In the genomic region with DNA sequence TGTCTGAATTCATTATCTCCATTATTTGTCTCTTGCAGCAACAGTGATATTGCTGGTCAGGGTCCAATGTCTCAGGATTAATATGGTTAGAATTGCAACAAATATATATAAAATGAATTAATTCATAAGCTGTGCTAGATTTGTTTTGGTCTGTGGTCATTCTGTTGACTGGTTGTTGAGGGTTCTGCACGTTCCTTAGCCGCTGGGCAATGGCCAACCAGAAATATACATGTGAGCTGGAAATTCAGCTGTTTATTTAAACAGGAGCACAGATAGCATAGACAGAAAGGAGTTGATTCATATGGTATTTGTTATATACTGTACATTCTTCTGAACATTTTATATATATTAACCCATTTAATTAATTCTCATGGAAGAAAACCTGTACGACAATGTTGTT, we compare ENCODE assay signal across 20 cellular contexts.
A peak's percentile ranks its signal among the peaks of the same experiment; 100 is the strongest.
DNase-seq lines count a peak whose midpoint lies in the region; ATAC-seq and TF ChIP-seq lines count a peak whose summit lies in the region.
"Had no signal": no experiment of that assay in that cellular context is flagged by ENCODE, and none has a peak within 500 bp of the region (broad histone marks: within the 10 kb centered on the region; RNA-seq: fewer than 3 reads in every experiment).

No MANE protein-coding gene starts in this region.

- no peak overlapping the region for H3K14ac ChIP-seq in IMR-90 (replicated peaks; ENCODE audit: low read depth, low read length)

- H3K27me3 ChIP-seq in IMR-90 (ENCODE audit: control insufficient read depth, insufficient read depth, low read length) = no peaks in the 10 kb centered on the region; the same call in 1 of the 2 replicates

- CTCF ChIA-PET in IMR-90 (lab: Yijun Ruan, JAX) = no interaction called here

- no peak overlapping the region for H2AFZ ChIP-seq in IMR-90 (replicated peaks; ENCODE audit: low read length, poor library complexity)
- H2AFZ ChIP-seq: GM23338 had no signal

- H4K91ac ChIP-seq in IMR-90 (ENCODE audit: insufficient read depth, low read depth, low read length) = no peak overlapping the region

- in situ Hi-C loops in IMR-90 (cut with MboI; ENCODE audit: low sequenced_read_pairs) = no loop called here

- POLR2A ChIA-PET in IMR-90 (lab: Charles Lee; ENCODE audit: unreplicated experiment) = no interaction called here

- no peak overlapping the region for H3K9ac ChIP-seq in IMR-90 (ENCODE audit: low read depth, low read length)

- DNase-seq in IMR-90 = peak; percentile 53
- DNase-seq in epithelial cell of prostate (ENCODE audit: low read depth, low spot score) = no peak
- DNase-seq in iris pigment epithelial cell (ENCODE audit: low read depth) = peak; percentile 18
- DNase-seq in amygdala (lab: John Stamatoyannopoulos, UW) = no peak
- DNase-seq in stimulated activated CD4-positive, alpha-beta T cell treated with anti-CD3 and anti-CD28 coated beads, Interleukin-4, amount 100 ng/mL, for 1 hour = no peak
- no peak for DNase-seq in kidney glomerular epithelial cell (lab: John Stamatoyannopoulos, UW)
- DNase-seq: 8988T; ACHN; C1 segment of cervical spinal cord; Calu3; CD4-positive, alpha-beta memory T cell; COR-L47; DMS53; DMS79 treated with DMSO at 0.1 percent for 48 hours; GF-D8; H9 had no signal

- no CpG with 5 or more reads among the region's 3 CpGs for WGBS in IMR-90 (ENCODE audit: extremely low coverage in 2 of 2, insufficient read length in 1 of 2), 2 experiments

- no peak overlapping the region for H3K4ac ChIP-seq in IMR-90 (ENCODE audit: low read depth, low read length)

- no peaks in the 10 kb centered on the region for H3K9me3 Mint-ChIP-seq in stimulated activated memory B cell treated with anti-CD40 and anti-IgM and Interleukin-4, amounts not matched to agents 10 μg/mL and 1 μg/mL and 100 μg/mL, for 72 hours
- H3K9me3 Mint-ChIP-seq: CD4-positive, alpha-beta memory T cell; GM23338; H9 had no signal

- TF ChIP-seq CTCF in IMR-90 (conservative IDR thresholded peaks at IDR 0.05; ENCODE audit: low read depth, low read length) = no peak

- no peak for TF ChIP-seq POLR2A in IMR-90 (IDR thresholded peaks at IDR 0.05; ENCODE audit: low read depth, low read length)

- no peak overlapping the region for H3K23ac ChIP-seq in IMR-90 (ENCODE audit: low read depth, low read length)

- H3K9me1 ChIP-seq in IMR-90 (ENCODE audit: insufficient read depth, low read length) = no peaks in the 10 kb centered on the region

- no peak overlapping the region for H2AK5ac ChIP-seq in IMR-90 (ENCODE audit: low read depth, low read length)

- H3K4me3 ChIP-seq in IMR-90 (ENCODE audit: insufficient read depth, low read depth, low read length) = no peak overlapping the region
- H3K4me3 ChIP-seq: A549, GM23338 had no signal

- no peak overlapping the region for H2AK9ac ChIP-seq in IMR-90 (replicated peaks; ENCODE audit: low read depth, low read length, poor library complexity)

- H3K27me3 Mint-ChIP-seq in stimulated activated memory B cell treated with anti-CD40 and anti-IgM and Interleukin-4, amounts not matched to agents 10 μg/mL and 1 μg/mL and 100 μg/mL, for 72 hours = no peaks in the 10 kb centered on the region
- H3K27me3 Mint-ChIP-seq: CD4-positive, alpha-beta memory T cell had no signal

- H2BK20ac ChIP-seq in IMR-90 (ENCODE audit: low read depth, low read length) = no peak overlapping the region

- H4K20me1 ChIP-seq in IMR-90 (ENCODE audit: insufficient read depth, low read length) = no peaks in the 10 kb centered on the region

- H3K4me1 Mint-ChIP-seq in stimulated activated memory B cell treated with anti-CD40 and anti-IgM and Interleukin-4, amounts not matched to agents 10 μg/mL and 1 μg/mL and 100 μg/mL, for 72 hours = no peaks in the 10 kb centered on the region
- H3K4me1 Mint-ChIP-seq: CD4-positive, alpha-beta memory T cell had no signal

- no TSS peak for BruUV-seq in IMR-90 (replicated peaks; lab: Mats Ljungman, UMichigan)

- H4K5ac ChIP-seq in IMR-90 (ENCODE audit: low read depth, low read length) = no peak overlapping the region

- no peak overlapping the region for H2BK5ac ChIP-seq in IMR-90 (ENCODE audit: low read depth, low read length, poor library complexity, severe bottlenecking)

- dilution Hi-C loops in IMR-90 (cut with HindIII; ENCODE audit: low sequenced_read_pairs, unreplicated experiment) = no loop called here

- no peak overlapping the region for H3K27ac Mint-ChIP-seq in stimulated activated memory B cell treated with anti-CD40 and anti-IgM and Interleukin-4, amounts not matched to agents 10 μg/mL and 1 μg/mL and 100 μg/mL, for 72 hours
- H3K27ac Mint-ChIP-seq: CD4-positive, alpha-beta memory T cell; GM23338; H9 had no signal

- no peaks in the 10 kb centered on the region for H3K9me3 ChIP-seq in IMR-90 (ENCODE audit: control insufficient read depth, insufficient read depth, low read length)
- H3K9me3 ChIP-seq: A549 had no signal

- H3K79me1 ChIP-seq in IMR-90 (ENCODE audit: low read depth in 1 of 2, low read length in 2 of 2) = no peaks in the 10 kb centered on the region

- H2BK15ac ChIP-seq in IMR-90 (ENCODE audit: low read depth, low read length) = no peak overlapping the region

- no peak overlapping the region for H3K18ac ChIP-seq in IMR-90 (ENCODE audit: low read depth, low read length)

- H3K36me3 ChIP-seq in IMR-90 (ENCODE audit: control insufficient read depth, insufficient read depth, low read length) = no peaks in the 10 kb centered on the region

- no peak overlapping the region for H3K4me3 Mint-ChIP-seq in stimulated activated memory B cell treated with anti-CD40 and anti-IgM and Interleukin-4, amounts not matched to agents 10 μg/mL and 1 μg/mL and 100 μg/mL, for 72 hours
- H3K4me3 Mint-ChIP-seq: CD4-positive, alpha-beta memory T cell; GM23338; H9 had no signal

- no peak overlapping the region for H3K4me2 ChIP-seq in IMR-90 (ENCODE audit: low read depth, low read length)
- H3K4me2 ChIP-seq: A549, GM23338 had no signal

- no peaks in the 10 kb centered on the region for H3K4me1 ChIP-seq in IMR-90 (ENCODE audit: control insufficient read depth, insufficient read depth, low read length)
- H3K4me1 ChIP-seq: A549 had no signal

- peak; percentile 57 for ATAC-seq in IMR-90 (ENCODE audit: low read depth)
- no peak for ATAC-seq in stimulated activated memory B cell treated with anti-CD40 and anti-IgM and Interleukin-4, amounts not matched to agents 10 μg/mL and 1 μg/mL and 100 μg/mL, for 72 hours
- ATAC-seq: A549, GM23338, HCT116 had no signal

- H3K27ac ChIP-seq in IMR-90 (ENCODE audit: insufficient read depth, low read length) = no peak overlapping the region
- peak overlapping the region; percentile 27 for H3K27ac ChIP-seq in epithelial cell of prostate
- H3K27ac ChIP-seq: A549 had no signal

- no peaks in the 10 kb centered on the region for H3K36me3 Mint-ChIP-seq in stimulated activated memory B cell treated with anti-CD40 and anti-IgM and Interleukin-4, amounts not matched to agents 10 μg/mL and 1 μg/mL and 100 μg/mL, for 72 hours

- no peak for TF ChIP-seq RAD21 in IMR-90 (IDR thresholded peaks at IDR 0.05; ENCODE audit: low read length)

- H2BK120ac ChIP-seq in IMR-90 (ENCODE audit: low read depth, low read length) = no peak overlapping the region

- H3K56ac ChIP-seq in IMR-90 (ENCODE audit: extremely low read depth, insufficient read depth, low read length) = no peak overlapping the region

- intact Hi-C loops in IMR-90 (cut with micrococcal nuclease) = no loop called here

- H4K8ac ChIP-seq in IMR-90 (ENCODE audit: low read depth in 2 of 2, low read length in 2 of 2) = no peak overlapping the region

TF ChIP-seq in IMR-90, 13 proteins besides CTCF, POLR2A, EP300 and RAD21:
- TF ChIP-seq, protein P1, sequence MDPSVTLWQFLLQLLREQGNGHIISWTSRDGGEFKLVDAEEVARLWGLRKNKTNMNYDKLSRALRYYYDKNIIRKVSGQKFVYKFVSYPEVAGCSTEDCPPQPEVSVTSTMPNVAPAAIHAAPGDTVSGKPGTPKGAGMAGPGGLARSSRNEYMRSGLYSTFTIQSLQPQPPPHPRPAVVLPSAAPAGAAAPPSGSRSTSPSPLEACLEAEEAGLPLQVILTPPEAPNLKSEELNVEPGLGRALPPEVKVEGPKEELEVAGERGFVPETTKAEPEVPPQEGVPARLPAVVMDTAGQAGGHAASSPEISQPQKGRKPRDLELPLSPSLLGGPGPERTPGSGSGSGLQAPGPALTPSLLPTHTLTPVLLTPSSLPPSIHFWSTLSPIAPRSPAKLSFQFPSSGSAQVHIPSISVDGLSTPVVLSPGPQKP (IDR thresholded peaks at IDR 0.05; ENCODE audit: borderline replicate concordance, low read depth, low read length) = no peak
- TF ChIP-seq BHLHE40 (IDR thresholded peaks at IDR 0.05; ENCODE audit: low read depth, low read length) = peak; percentile 88

Comparison
In these comparisons a context has a peak if more than half of its experiments do, and no peak if none do; other contexts are left out.
1. DNase-seq: peak in IMR-90 (single experiment) and iris pigment epithelial cell (single experiment); none in epithelial cell of prostate (single experiment), amygdala (0 of 56), stimulated activated CD4-positive, alpha-beta T cell treated with anti-CD3 and anti-CD28 coated beads, Interleukin-4, amount 100 ng/mL, for 1 hour (single experiment) and kidney glomerular epithelial cell (single experiment).